11 cellular contexts compared by ENCODE assay signal in genomic region chr2:100742884-100743283, GRCh38.
DNase-seq lines count a peak whose midpoint lies in the region; ATAC-seq and TF ChIP-seq lines count a peak whose summit lies in the region.
"Had no signal": no experiment of that assay in that cellular context is flagged by ENCODE, and none has a peak within 500 bp of the region (broad histone marks: within the 10 kb centered on the region; RNA-seq: fewer than 3 reads in every experiment).

No MANE protein-coding gene starts in this region.

- H3K36me3 ChIP-seq in adipocyte (ENCODE audit: control insufficient read depth, insufficient read depth, low read length, severe bottlenecking): no peaks in the 10 kb centered on the region
- H3K36me3 ChIP-seq: prostate gland had no signal

- intact Hi-C loops in sciatic nerve (cut with DNase I): no loop called here

- DNase-seq in AG20443 (ENCODE audit: low spot score) (peak; percentile 75), adipocyte (ENCODE audit: low read depth) (peak; percentile 97), foreskin fibroblast (peak; percentile 95), sciatic nerve (ENCODE audit: low spot score) (no peak), Ammon's horn (ENCODE audit: low spot score) (no peak), NCI-H2171 treated with DMSO at 0.1 percent for 48 hours (lab: John Stamatoyannopoulos, UW) (no peak)
- DNase-seq: NCI-H1694 treated with DMSO at 0.1 percent for 48 hours, SHP77 treated with DMSO at 0.1 percent for 48 hours had no signal

- H3K9ac ChIP-seq in adipocyte (ENCODE audit: low read length): peak overlapping the region; percentile 35

- no peaks in the 10 kb centered on the region for H3K9me3 ChIP-seq in adipocyte (ENCODE audit: control insufficient read depth, low read length)
- H3K9me3 ChIP-seq: prostate gland had no signal

- no peaks in the 10 kb centered on the region for H3K27me3 ChIP-seq in adipocyte (replicated peaks; ENCODE audit: control insufficient read depth, insufficient read depth, low read length)

- no peak for TF ChIP-seq CTCF in foreskin fibroblast (IDR thresholded peaks at IDR 0.05; ENCODE audit: low read depth, low read length)

- ATAC-seq in sciatic nerve: peak; percentile 84
- no peak for ATAC-seq in HG02870 (IDR thresholded peaks at IDR 0.05; ENCODE audit: unreplicated experiment)
- no peak for ATAC-seq in HG02642 (IDR thresholded peaks at IDR 0.05; ENCODE audit: poor library complexity, unreplicated experiment)

- H3K4me3 ChIP-seq in adipocyte (ENCODE audit: low read length) (peak overlapping the region; percentile 43), foreskin fibroblast (ENCODE audit: low read depth in 1 of 2, low read length in 2 of 2) (peak overlapping the region in 1 of 2 donors; percentile 13)
- H3K4me3 ChIP-seq: prostate gland had no signal

- H3K4me1 ChIP-seq in adipocyte (ENCODE audit: control insufficient read depth, insufficient read depth, low read length): peaks cover 29% of the 10 kb centered on the region
- H3K4me1 ChIP-seq: prostate gland had no signal

Comparison
In these comparisons a context has a peak if more than half of its experiments do, and no peak if none do; other contexts are left out.
1. DNase-seq: peak in AG20443 (single experiment), adipocyte (single experiment) and foreskin fibroblast (2 of 2); none in sciatic nerve (single experiment), Ammon's horn (single experiment) and NCI-H2171 treated with DMSO at 0.1 percent for 48 hours (single experiment).